Comparison of ENCODE assay signal across 2 cellular contexts in genomic region chr6:36370638-36371037, GRCh38.
TF ChIP-seq lines count a peak whose summit lies in the region.

No MANE protein-coding gene starts in this region.

TF ChIP-seq in HepG2, 621 proteins besides CTCF, POLR2A, EP300 and RAD21:
- TF ChIP-seq ZNF629 (CRISPR knock-in tag; conservative IDR thresholded peaks at IDR 0.05) (0 out of 2 replicates have a peak, but pooled peaks have one; percentile 32), ZNF597 (CRISPR knock-in tag; IDR thresholded peaks at IDR 0.05) (no peak)
TF ChIP-seq in HepG2: peak in this region for 1.

TF ChIP-seq in H1, 55 proteins besides CTCF, POLR2A, EP300 and RAD21:
- TF ChIP-seq ASH2L (IDR thresholded peaks at IDR 0.05; ENCODE audit: low read length), result no peak
- no peak for TF ChIP-seq EZH2 (IDR thresholded peaks at IDR 0.05; ENCODE audit: low read depth, low read length, severe bottlenecking)
- peak in 1 of 2 experiments; percentile 59; a peak in 1 of 4 replicates for TF ChIP-seq HDAC2 (IDR thresholded peaks at IDR 0.05; ENCODE audit: borderline replicate concordance in 1 of 2, low read depth in 2 of 2, low read length in 2 of 2)
- TF ChIP-seq ATF3 (IDR thresholded peaks at IDR 0.05; ENCODE audit: insufficient read depth, low read depth, low read length), result no peak
- TF ChIP-seq CEBPB (IDR thresholded peaks at IDR 0.05; ENCODE audit: low read depth, low read length), result no peak
- no peak for TF ChIP-seq RXRA (IDR thresholded peaks at IDR 0.05; ENCODE audit: insufficient read depth, low read depth, low read length)
- TF ChIP-seq ATF2 (IDR thresholded peaks at IDR 0.05; ENCODE audit: low read length), result no peak
- no peak for TF ChIP-seq CREB1 (IDR thresholded peaks at IDR 0.05)
- TF ChIP-seq KDM1A (IDR thresholded peaks at IDR 0.05; ENCODE audit: borderline replicate concordance, low read length), result peak; percentile 93
- no peak for TF ChIP-seq TCF12 (IDR thresholded peaks at IDR 0.05; ENCODE audit: low read depth, low read length)
- TF ChIP-seq TAF7 (optimal IDR thresholded peaks at IDR 0.05; ENCODE audit: borderline replicate concordance, low read depth, low read length), result no peak
- no peak for TF ChIP-seq RNF2 (IDR thresholded peaks at IDR 0.05; ENCODE audit: borderline replicate concordance, low read depth, low read length, missing control alignments, poor library complexity, severe bottlenecking)
- TF ChIP-seq CBX8 (IDR thresholded peaks at IDR 0.05; ENCODE audit: borderline replicate concordance, low read depth, low read length), result no peak
- TF ChIP-seq MAX (IDR thresholded peaks at IDR 0.05), result no peak
